8 cellular contexts compared by ENCODE assay signal in the genomic region with DNA sequence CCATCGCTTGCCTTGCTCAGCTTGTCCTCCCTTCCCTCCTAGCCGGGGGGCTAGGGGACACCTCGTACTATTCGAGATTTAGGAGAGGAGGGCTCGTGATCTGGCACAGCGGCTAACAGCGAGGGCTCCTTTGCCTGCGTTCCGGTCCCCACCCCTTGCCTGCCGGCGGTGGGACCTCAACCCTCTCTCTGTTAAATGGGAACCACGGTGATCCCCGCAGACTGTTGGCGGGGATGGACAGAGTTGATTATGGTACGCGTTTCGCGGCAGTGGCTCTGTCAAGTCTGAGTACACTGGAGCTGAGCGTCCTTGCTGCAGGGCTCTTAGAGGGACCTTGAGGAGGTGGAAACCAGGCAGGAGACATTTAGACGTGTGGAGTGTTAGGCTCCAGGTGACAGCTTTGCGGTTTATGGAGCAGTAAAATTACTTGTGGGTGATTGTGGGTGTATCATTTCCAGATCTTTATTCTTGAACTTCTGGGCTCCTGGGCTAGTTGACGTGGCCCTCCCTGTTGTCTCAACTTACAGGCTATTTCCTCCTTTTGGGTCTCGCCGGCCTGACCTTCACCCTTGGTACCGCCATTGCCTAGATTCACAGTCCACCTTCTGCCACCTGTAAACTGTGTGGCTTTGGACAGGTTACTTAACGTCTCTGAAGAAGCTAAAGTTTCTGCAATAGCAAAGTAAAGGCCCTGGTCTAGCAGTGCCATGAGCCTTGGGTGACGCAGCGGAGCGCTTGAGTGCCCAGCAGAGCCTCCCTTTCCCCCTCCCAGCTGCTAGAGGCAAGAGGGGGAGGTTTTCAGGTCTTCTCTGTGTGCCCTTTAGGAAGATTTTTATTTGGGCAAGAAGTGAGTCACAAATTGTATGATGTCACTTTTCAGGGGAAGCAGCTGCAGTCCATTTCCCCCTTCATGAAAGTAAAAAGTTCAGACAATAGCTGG. TPM values are rescaled to one million over a fixed set of nuclear protein-coding genes. Genes with fewer than 3 reads are reported as not detected.
A peak's percentile ranks its signal among the peaks of the same experiment; 100 is the strongest.
DNase-seq lines count a peak whose midpoint lies in the region; ATAC-seq, FAIRE-seq and TF ChIP-seq lines count a peak whose summit lies in the region.

No MANE protein-coding gene starts in this region.

- peak overlapping the region; percentile 86 for H2AFZ ChIP-seq in K562 (ENCODE audit: low read depth, low read length)

- TF ChIP-seq RAD21 in K562 (CRISPR knock-in tag; conservative IDR thresholded peaks at IDR 0.05 in 1 of 2, IDR thresholded peaks at IDR 0.05 in 1 of 2): no peak

- CTCF ChIA-PET in Calu3 (lab: Charles Lee) (interaction anchor here (0.7 kb wide), 1 partner anchor 9 kb away, joined by 3 read pairs; no protein-coding TSS in a partner anchor), K562 (lab: Yijun Ruan, JAX; ENCODE audit: low intra/inter-chr PET ratio) (no interaction called here)

- peaks cover 26% of the 10 kb centered on the region for H3K36me3 Mint-ChIP-seq in Calu3 (ENCODE audit: insufficient read depth, unreplicated experiment)

- H3K4me1 Mint-ChIP-seq in Calu3 (ENCODE audit: low read depth, unreplicated experiment): peaks cover 9% of the 10 kb centered on the region

- in situ Hi-C loops in K562 (cut with MboI): no loop called here

- DNase-seq in Calu3 (peak; percentile 12), SKM-1 (lab: John Stamatoyannopoulos, UW; ENCODE audit: unreplicated experiment) (peak; percentile 31), K562 (ENCODE audit: extremely low read depth in 1 of 4, low spot score in 3 of 4) (peak in 3 of 4 experiments; percentile 5 to 21 (median 6)), skeletal muscle cell (ENCODE audit: low read depth) (no peak), GM19240 (ENCODE audit: insufficient read length, low spot score) (no peak)

- H3K27me3 ChIP-seq in K562 (ENCODE audit: control insufficient read depth in 2 of 2, insufficient read depth in 2 of 2, low read length in 2 of 2) (peaks cover 2 to 12% of the 10 kb centered on the region in 2 experiments; a peak in 3 of 5 replicates), iPS-15b (ENCODE audit: control insufficient read depth, insufficient read depth, low read length) (peaks cover 11% of the 10 kb centered on the region)

- TF ChIP-seq POLR2A in K562 (conservative IDR thresholded peaks at IDR 0.05): no peak

- ATAC-seq in GM19467 (IDR thresholded peaks at IDR 0.05; ENCODE audit: unreplicated experiment) (peak; percentile 19), HG03558 (IDR thresholded peaks at IDR 0.05; ENCODE audit: extremely low read depth, unreplicated experiment) (peak; percentile 20), K562 (peak; percentile 57)

- H3K4me1 ChIP-seq in K562 (replicated peaks in 1 of 2; ENCODE audit: control insufficient read depth in 2 of 2, insufficient read depth in 2 of 2, low read length in 2 of 2): peaks cover 0 to 14% of the 10 kb centered on the region in 2 experiments; a peak in 3 of 5 replicates
- no peaks in the 10 kb centered on the region for H3K4me1 ChIP-seq in iPS-15b (ENCODE audit: control insufficient read depth, insufficient read depth, low read length)

- H3K9me3 ChIP-seq in K562 (replicated peaks; ENCODE audit: control insufficient read depth, insufficient read depth, low read depth, low read length) (no peaks in the 10 kb centered on the region), iPS-15b (ENCODE audit: control insufficient read depth, insufficient read depth, low read length) (no peaks in the 10 kb centered on the region)

- H4K20me1 ChIP-seq in K562 (replicated peaks; ENCODE audit: control insufficient read depth, insufficient read depth, low read length): no peaks in the 10 kb centered on the region

- H3K9me1 ChIP-seq in K562 (ENCODE audit: control insufficient read depth, insufficient read depth, low read length): no peaks in the 10 kb centered on the region

- POLR2A ChIA-PET in K562 (lab: Yijun Ruan, JAX): no interaction called here

- H3K36me3 ChIP-seq in K562 (ENCODE audit: control insufficient read depth, insufficient read depth, low read length): no peaks in the 10 kb centered on the region
- H3K36me3 ChIP-seq in iPS-15b (ENCODE audit: control insufficient read depth, insufficient read depth, low read length): no peaks in the 10 kb centered on the region

- H3K9ac ChIP-seq in K562 (ENCODE audit: insufficient read depth in 1 of 2, low read depth in 2 of 2, low read length in 2 of 2) (peak overlapping the region; percentile 46 to 85; a peak in 3 of 4 replicates), iPS-15b (ENCODE audit: low read depth, low read length) (peak overlapping the region; percentile 79)

- no peak for FAIRE-seq in K562 (lab: Jason Lieb, UNC)

- H3K4me2 ChIP-seq in K562 (ENCODE audit: insufficient read depth, low read length): peak overlapping the region; percentile 83

- TF ChIP-seq EP300 in K562 (IDR thresholded peaks at IDR 0.05; ENCODE audit: low read length): no peak

- H3K79me2 ChIP-seq in K562 (ENCODE audit: control insufficient read depth, insufficient read depth, low read length): no peaks in the 10 kb centered on the region

- H3K9me3 Mint-ChIP-seq in Calu3 (ENCODE audit: low read depth, unreplicated experiment): peaks cover 3% of the 10 kb centered on the region

- H3K27me3 Mint-ChIP-seq in Calu3 (ENCODE audit: unreplicated experiment): no peaks in the 10 kb centered on the region

- TF ChIP-seq CTCF in Calu3 (IDR thresholded peaks at IDR 0.05; ENCODE audit: unreplicated experiment): no peak
- no peak for TF ChIP-seq CTCF in K562 (IDR thresholded peaks at IDR 0.05 in 2 of 3, conservative IDR thresholded peaks at IDR 0.05 in 1 of 3; ENCODE audit: insufficient read depth in 2 of 3, low read depth in 1 of 3, low read length in 3 of 3)

- intact Hi-C loops in Calu3 (cut with micrococcal nuclease; ENCODE audit: unreplicated experiment) (no loop called here), K562 (cut with micrococcal nuclease) (no loop called here)

- BruUV-seq in Calu3 (replicated peaks; lab: Mats Ljungman, UMichigan) (TSS peak; percentile 21), K562 (replicated peaks; lab: Mats Ljungman, UMichigan) (TSS peak; percentile 53)

- H3K27ac ChIP-seq in K562 (ENCODE audit: extremely low read depth, low read depth, low read length): no peak overlapping the region

- WGBS in K562 (ENCODE audit: insufficient coverage, low coverage, missing lambda C conversion rate): 15% methylated on average over 19 of the region's 29 CpGs

- H3K27ac Mint-ChIP-seq in Calu3 (ENCODE audit: unreplicated experiment): peak overlapping the region; percentile 76

- H3K4me3 ChIP-seq in K562 (peak overlapping the region; percentile 60), iPS-15b (ENCODE audit: low read depth, low read length) (peak overlapping the region; percentile 94), skeletal muscle cell (ENCODE audit: low read depth, low read length) (peak overlapping the region; percentile 97)

- peak overlapping the region; percentile 97 for H3K4me3 Mint-ChIP-seq in Calu3 (ENCODE audit: low read depth, unreplicated experiment)

TF ChIP-seq in K562, 482 proteins besides CTCF, POLR2A, EP300 and RAD21:
- TF ChIP-seq GATA2 (CRISPR knock-in tag; IDR thresholded peaks at IDR 0.05) (no peak), SIN3A (IDR thresholded peaks at IDR 0.05; ENCODE audit: borderline replicate concordance in 2 of 2, control insufficient read depth in 1 of 2, low read depth in 2 of 2, low read length in 2 of 2) (no peak), FOS (IDR thresholded peaks at IDR 0.05; ENCODE audit: extremely low read depth, insufficient read length) (no peak), ZSCAN29 (IDR thresholded peaks at IDR 0.05) (no peak), ZFP36 (IDR thresholded peaks at IDR 0.05; ENCODE audit: low read depth, low read length, partially characterized antibody) (peak; percentile 15)
TF ChIP-seq in K562: peak in this region for 1.

RNA-seq across cellular contexts. Expression of gene CASP7, which starts 0.7 kb away (rescaled TPM):
- total RNA-seq in Calu3 (2022) (22.7 and 23.7 TPM in 2 replicates), K562 (2014; rRNA removed) (8.7 and 12.3 TPM in 2 replicates), K562 (2014; rRNA removed; fragmentation: Illumina TruSeq; extraction: Trizol) (13.8 and 16.3 TPM in 2 replicates), K562 (2015; rRNA removed; fragmentation: Illumina TruSeq; extraction: Trizol) (21.5 and 23.3 TPM in 2 replicates), K562 (2021) (9.0 and 9.2 TPM in 2 replicates)
- 1.4 and 3.6 TPM in 2 replicates for total RNA-seq in K562 (2011; cell fraction: chromatin; rRNA removed; ENCODE audit: low replicate concordance)
- total RNA-seq in K562 (2011; cell fraction: nucleolus; rRNA removed): 0.66 and 1.0 TPM in 2 replicates
- total RNA-seq in K562 (2011; cell fraction: nucleoplasm; rRNA removed): 2.0 and 2.5 TPM in 2 replicates
- polyA plus RNA-seq in K562 (2011; rRNA removed) (1.4 and 2.2 TPM in 2 replicates), K562 (2014; fragmentation: Illumina TruSeq; extraction: Trizol) (11.2 and 11.8 TPM in 2 replicates), K562 (2014; fragmentation: Nextera tagmentation; extraction: Ambion mirVana) (10 to 100 TPM in 1 of 2 experiments, 1 to 10 TPM in 1; 8.1 to 13.8 TPM), K562 (2014; rRNA removed) (8.9 TPM in 2 replicates)
- polyA plus RNA-seq in K562 (2011; cell fraction: cytosol; rRNA removed): 0.38 and 0.92 TPM in 2 replicates
- 0.84 and 1.1 TPM in 2 replicates for polyA plus RNA-seq in K562 (2011; cell fraction: nucleus; rRNA removed)
- polyA plus RNA-seq in K562 (2012): 13.1 and 22.3 TPM in 2 replicates
- polyA minus RNA-seq in K562 (2011; rRNA and poly(A)+ RNA removed): 0.63 and 1.9 TPM in 2 replicates
- polyA minus RNA-seq in K562 (2011; cell fraction: cytosol; rRNA and poly(A)+ RNA removed): 1.2 and 1.3 TPM in 2 replicates
- 0.78 and 0.81 TPM in 2 replicates for polyA minus RNA-seq in K562 (2011; cell fraction: nucleus; rRNA and poly(A)+ RNA removed)

RNA-seq across cellular contexts. Expression of gene NRAP, which starts 16.6 kb away (rescaled TPM):
- total RNA-seq in Calu3 (2022) (not detected in 2 replicates), K562 (2014; rRNA removed) (not detected in 2 replicates), K562 (2014; rRNA removed; fragmentation: Illumina TruSeq; extraction: Trizol) (not detected in 2 replicates), K562 (2015; rRNA removed; fragmentation: Illumina TruSeq; extraction: Trizol) (not detected in 2 replicates), K562 (2021) (not detected in 2 replicates)
- total RNA-seq in K562 (2011; cell fraction: chromatin; rRNA removed; ENCODE audit: low replicate concordance): not detected in 2 replicates
- total RNA-seq in K562 (2011; cell fraction: nucleolus; rRNA removed): not detected in 2 replicates
- not detected in 2 replicates for total RNA-seq in K562 (2011; cell fraction: nucleoplasm; rRNA removed)
- polyA plus RNA-seq in K562 (2011; rRNA removed) (not detected in 2 replicates), K562 (2014; fragmentation: Illumina TruSeq; extraction: Trizol) (not detected in 2 replicates), K562 (2014; fragmentation: Nextera tagmentation; extraction: Ambion mirVana) (not detected), K562 (2014; rRNA removed) (not detected in 2 replicates)
- polyA plus RNA-seq in K562 (2011; cell fraction: cytosol; rRNA removed): not detected in 2 replicates
- not detected in 2 replicates for polyA plus RNA-seq in K562 (2011; cell fraction: nucleus; rRNA removed)
- polyA plus RNA-seq in K562 (2012): 0.01 TPM in 1 of 2 replicates, not detected in the other
- not detected in 2 replicates for polyA minus RNA-seq in K562 (2011; rRNA and poly(A)+ RNA removed)
- not detected in 2 replicates for polyA minus RNA-seq in K562 (2011; cell fraction: cytosol; rRNA and poly(A)+ RNA removed)
- not detected in 2 replicates for polyA minus RNA-seq in K562 (2011; cell fraction: nucleus; rRNA and poly(A)+ RNA removed)

Comparison
In these comparisons a context has a peak if more than half of its experiments do, and no peak if none do; other contexts are left out.
1. DNase-seq: peak in Calu3 (single experiment), SKM-1 (single experiment) and K562 (3 of 4); none in skeletal muscle cell (single experiment) and GM19240 (single experiment).
2. Peak in every context shown above with its lines, with median percentiles within 50 percentile points of each other: ATAC-seq and H3K4me3 ChIP-seq.